ENCODE assay signal across 8 cellular contexts in genomic region chr2:218217366-218218309, GRCh38. TPM values are rescaled to one million over a fixed set of nuclear protein-coding genes. Genes with fewer than 3 reads are reported as not detected.
A peak's percentile ranks its signal among the peaks of the same experiment; 100 is the strongest.
DNase-seq lines count a peak whose midpoint lies in the region; ATAC-seq, FAIRE-seq and TF ChIP-seq lines count a peak whose summit lies in the region.

No MANE protein-coding gene starts in this region.

- H3K27me3 Mint-ChIP-seq in Calu3 (ENCODE audit: unreplicated experiment) (no peaks in the 10 kb centered on the region), memory B cell (no peaks in the 10 kb centered on the region)

- peak; percentile 45 for DNase-seq in Calu3
- peak; percentile 39 for DNase-seq in LoVo (ENCODE audit: low spot score)
- DNase-seq in activated CD4-positive, alpha-beta T cell treated with anti-CD3 and anti-CD28 coated beads, Interleukin-2, amount 50 U/mL, for 24 hours (ENCODE audit: low read depth in 1 of 2, low spot score in 1 of 2), result peak; percentile 44 to 63
- DNase-seq in dorsolateral prefrontal cortex, result peak in 7 of 10 donors; percentile 18 to 58 (median 37)
- DNase-seq in memory B cell (ENCODE audit: low spot score in 2 of 2), result peak; percentile 61 to 64
- DNase-seq in stimulated activated CD8-positive, alpha-beta memory T cell treated with anti-CD3 and anti-CD28 coated beads, Interleukin-12 subunit alpha, Interleukin-12 subunit beta, amount 100 ng/mL, for 24 hours (ENCODE audit: extremely low read depth), result peak; percentile 33
- DNase-seq in RCC 7860 (ENCODE audit: low spot score), result no peak

- peak overlapping the region; percentile 89 for H3K4me3 Mint-ChIP-seq in Calu3 (ENCODE audit: low read depth, unreplicated experiment)
- peak overlapping the region; percentile 99 for H3K4me3 Mint-ChIP-seq in memory B cell

- peak overlapping the region in 58 of 59 donors; percentile 72 to 98 (median 92) for H3K27ac ChIP-seq in dorsolateral prefrontal cortex

- intact Hi-C loops in Calu3 (cut with micrococcal nuclease; ENCODE audit: unreplicated experiment), result loop anchor here (1.0 kb wide), 1 partner anchor 12 kb away; no protein-coding TSS in a partner anchor
- intact Hi-C loops in dorsolateral prefrontal cortex (cut with DNase I), result loop anchor here (2.0 to 5.0 kb wide), 3 partner anchors 53 to 181 kb away; partner anchors contain the start of genes AAMP (in 2 of the 2), CTDSP1 (in 2 of the 2) and PNKD (in 2 of the 2)

- no peak for TF ChIP-seq CTCF in Calu3 (IDR thresholded peaks at IDR 0.05; ENCODE audit: unreplicated experiment)
- TF ChIP-seq CTCF in dorsolateral prefrontal cortex (IDR thresholded peaks at IDR 0.05 in 54 of 56, conservative IDR thresholded peaks at IDR 0.05 in 2 of 56; ENCODE audit: low read depth in 1 of 56, partially characterized antibody in 56 of 56), result no peak

- peaks cover 64% of the 10 kb centered on the region for H3K36me3 Mint-ChIP-seq in Calu3 (ENCODE audit: insufficient read depth, unreplicated experiment)
- H3K36me3 Mint-ChIP-seq in memory B cell, result peaks cover 12% of the 10 kb centered on the region

- H3K9me3 Mint-ChIP-seq in Calu3 (ENCODE audit: low read depth, unreplicated experiment), result no peaks in the 10 kb centered on the region
- no peaks in the 10 kb centered on the region for H3K9me3 Mint-ChIP-seq in memory B cell

- CTCF ChIA-PET in Calu3 (lab: Charles Lee), result interaction anchor here (0.9 to 1.5 kb wide), 3 partner anchors 13 to 43 kb away, joined by 4 to 8 read pairs (median 5); partner anchors contain the start of gene GPBAR1

- no peaks in the 10 kb centered on the region for H3K27me3 ChIP-seq in dorsolateral prefrontal cortex

- peaks cover 55% of the 10 kb centered on the region for H3K4me1 Mint-ChIP-seq in Calu3 (ENCODE audit: low read depth, unreplicated experiment)
- H3K4me1 Mint-ChIP-seq in memory B cell, result peaks cover 24% of the 10 kb centered on the region

- H3K27ac Mint-ChIP-seq in Calu3 (ENCODE audit: unreplicated experiment), result peak overlapping the region; percentile 96
- H3K27ac Mint-ChIP-seq in memory B cell, result peak overlapping the region; percentile 97

- no TSS peak for BruUV-seq in Calu3 (replicated peaks; lab: Mats Ljungman, UMichigan)

- FAIRE-seq in RCC 7860 (lab: Jason Lieb, UNC), result no peak

- H3K4me3 ChIP-seq in dorsolateral prefrontal cortex, result peak overlapping the region; percentile 49 to 98 (median 89)

- ATAC-seq in GM21528 (IDR thresholded peaks at IDR 0.05; ENCODE audit: low FRiP score, unreplicated experiment) (peak; percentile 32), memory B cell (ENCODE audit: low read depth) (peak; percentile 54)

RNA-seq across cellular contexts. Expression of gene ARPC2, which starts 0.6 kb away (rescaled TPM):
- 368 and 374 TPM in 2 replicates for total RNA-seq in Calu3 (2022)
- total RNA-seq in dorsolateral prefrontal cortex, result 100 to 1,000 TPM in 116 of 120 experiments, 10 to 100 TPM in 4; 85.6 to 183 (median 139) TPM

RNA-seq across cellular contexts. Expression of gene GPBAR1, which starts 43.2 kb away (rescaled TPM):
- total RNA-seq in Calu3 (2022) (1.1 and 1.5 TPM in 2 replicates), dorsolateral prefrontal cortex (1 to 10 TPM in 2 of 120 experiments, under 1 TPM in 60, not detected in 58; 0.23 to 1.7 (median 0.47) TPM)

RNA-seq across cellular contexts. Expression of gene CXCR1, which starts 50.9 kb away (rescaled TPM):
- not detected in 2 replicates for total RNA-seq in Calu3 (2022)
- total RNA-seq in dorsolateral prefrontal cortex, result 1 to 10 TPM in 24 of 120 experiments, under 1 TPM in 64, not detected in 32; 0.14 to 5.1 (median 0.59) TPM

RNA-seq across cellular contexts. Expression of gene AAMP, which starts 52.3 kb away (rescaled TPM):
- total RNA-seq in Calu3 (2022) (102 and 117 TPM in 2 replicates), dorsolateral prefrontal cortex (100 to 1,000 TPM in 2 of 120 experiments, 10 to 100 TPM in 118; 61.1 to 104 (median 82.4) TPM)

RNA-seq across cellular contexts. Expression of gene PNKD, which starts 52.7 kb away (rescaled TPM):
- total RNA-seq in Calu3 (2022), result 46.8 and 54.0 TPM in 2 replicates
- total RNA-seq in dorsolateral prefrontal cortex, result 100 to 1,000 TPM in 114 of 120 experiments, 10 to 100 TPM in 6; 74.2 to 179 (median 130) TPM
